ENCODE assay signal across 8 cellular contexts in the genomic region with DNA sequence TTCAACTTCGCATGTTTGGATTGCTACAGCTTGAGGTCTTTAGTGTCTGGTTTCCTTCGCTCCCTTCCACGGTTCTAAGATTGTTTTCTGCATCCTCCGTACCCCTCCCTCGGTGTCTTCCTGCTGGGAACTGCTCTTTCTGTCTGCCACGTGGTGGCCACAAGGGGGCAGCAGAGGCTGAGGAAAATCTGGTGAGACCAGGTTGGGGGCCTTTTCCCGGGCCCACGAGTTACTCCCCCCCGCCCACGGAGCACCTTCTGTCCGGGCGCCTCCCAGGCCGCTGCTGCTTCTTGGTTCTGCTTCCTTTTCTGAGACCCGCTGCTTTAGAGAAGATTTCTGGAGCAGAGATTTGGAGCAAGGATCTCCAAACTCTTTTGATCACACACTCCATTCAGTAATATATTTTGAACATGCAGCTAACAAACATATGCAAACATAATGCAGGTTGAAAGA. TPM values are rescaled to one million over a fixed set of nuclear protein-coding genes. Genes with fewer than 3 reads are reported as not detected.
A peak's percentile ranks its signal among the peaks of the same experiment; 100 is the strongest.
DNase-seq lines count a peak whose midpoint lies in the region; ATAC-seq and TF ChIP-seq lines count a peak whose summit lies in the region.

No MANE protein-coding gene starts in this region.

- TF ChIP-seq POLR2A in gastrocnemius medialis (IDR thresholded peaks at IDR 0.05) = no peak

- no peaks in the 10 kb centered on the region for H3K9me3 ChIP-seq in Karpas-422 (ENCODE audit: low read length)
- no peaks in the 10 kb centered on the region for H3K9me3 ChIP-seq in ascending aorta
- H3K9me3 ChIP-seq in gastrocnemius medialis = no peaks in the 10 kb centered on the region

- no peaks in the 10 kb centered on the region for H3K79me2 ChIP-seq in Karpas-422 (ENCODE audit: low read length)

- no peaks in the 10 kb centered on the region for H3K27me3 ChIP-seq in Karpas-422 (ENCODE audit: low read length)
- no peaks in the 10 kb centered on the region for H3K27me3 ChIP-seq in ascending aorta
- no peaks in the 10 kb centered on the region for H3K27me3 ChIP-seq in gastrocnemius medialis

- no peaks in the 10 kb centered on the region for H4K20me1 ChIP-seq in Karpas-422 (ENCODE audit: insufficient read depth, low read depth, low read length)

- H2AFZ ChIP-seq in Karpas-422 (ENCODE audit: low read length) = 0 out of 2 replicates have a peak overlapping the region, but pooled peaks have one; percentile 5

- TF ChIP-seq CTCF in ascending aorta (IDR thresholded peaks at IDR 0.05) (peak; percentile 89 to 92 (median 89)), gastrocnemius medialis (IDR thresholded peaks at IDR 0.05 in 4 of 5, conservative IDR thresholded peaks at IDR 0.05 in 1 of 5) (peak; percentile 70 to 89 (median 86))

- H3K4me1 ChIP-seq in Karpas-422 (ENCODE audit: low read length) = peaks cover 5% of the 10 kb centered on the region
- H3K4me1 ChIP-seq in ascending aorta = peaks cover 3% of the 10 kb centered on the region in 2 donors
- peaks cover 5 to 6% of the 10 kb centered on the region in 2 donors for H3K4me1 ChIP-seq in gastrocnemius medialis

- H3K9me2 ChIP-seq in Karpas-422 (replicated peaks; ENCODE audit: insufficient read depth, low read length) = no peaks in the 10 kb centered on the region

- H3K27ac ChIP-seq in Karpas-422 (ENCODE audit: low read length) = no peak overlapping the region
- peak overlapping the region; percentile 18 to 49 for H3K27ac ChIP-seq in ascending aorta
- peak overlapping the region; percentile 17 to 72 (median 60) for H3K27ac ChIP-seq in gastrocnemius medialis

- H3K4me2 ChIP-seq in Karpas-422 (ENCODE audit: low read depth, low read length, poor library complexity, severe bottlenecking) = peak overlapping the region; percentile 30

- ATAC-seq in gastrocnemius medialis (peak; percentile 74 to 81), HG02623 (IDR thresholded peaks at IDR 0.05; ENCODE audit: unreplicated experiment) (no peak), HG03108 (IDR thresholded peaks at IDR 0.05; ENCODE audit: unreplicated experiment) (no peak)

- DNase-seq in EH (ENCODE audit: low read depth) (peak; percentile 83), Karpas-422 (peak; percentile 86), T-helper 2 cell (peak; percentile 38 to 60 (median 49)), ascending aorta (ENCODE audit: low spot score in 2 of 2) (peak; percentile 23 to 89), hippocampal formation (lab: John Stamatoyannopoulos, UW) (peak; percentile 45 to 66), gastrocnemius medialis (peak; percentile 39 to 63)

- no peaks in the 10 kb centered on the region for H3K36me3 ChIP-seq in Karpas-422 (ENCODE audit: insufficient read depth, low read length)
- H3K36me3 ChIP-seq in ascending aorta = no peaks in the 10 kb centered on the region
- H3K36me3 ChIP-seq in gastrocnemius medialis = no peaks in the 10 kb centered on the region

- in situ Hi-C loops in gastrocnemius medialis (cut with MboI; ENCODE audit: low sequenced_read_pairs in 4 of 4) = loop anchor here in 2 of 4 donors (25.0 kb wide), 1 partner anchor 542 kb away; no protein-coding TSS in a partner anchor

- intact Hi-C loops in ascending aorta (cut with DNase I) = loop anchor here (1.0 to 10.0 kb wide), 4 partner anchors 10 to 550 kb away; no protein-coding TSS in a partner anchor
- intact Hi-C loops in gastrocnemius medialis (cut with DNase I; ENCODE audit: low total_unique reads) = loop anchor here (5.0 kb wide), 1 partner anchor 552 kb away; no protein-coding TSS in a partner anchor

- no peak overlapping the region for H3K9ac ChIP-seq in Karpas-422 (ENCODE audit: low read length)

- H3K4me3 ChIP-seq in Karpas-422 (ENCODE audit: low read length) (no peak overlapping the region), ascending aorta (peak overlapping the region in 1 of 2 donors; percentile 29), gastrocnemius medialis (peak overlapping the region in 1 of 4 donors; percentile 33)

RNA-seq across cellular contexts. Expression of a gene that starts 21.1 kb away (rescaled TPM):
- 1.5 and 5.2 TPM in 2 replicates for total RNA-seq in Karpas-422 (2014; rRNA removed; shearing (Covaris generic); ENCODE audit: low replicate concordance)
- 198 TPM for total RNA-seq in ascending aorta
- 10 to 100 TPM in 3 of 4 donors, 1 to 10 TPM in 1; 6.8 to 21.1 (median 14.8) TPM for total RNA-seq in gastrocnemius medialis

RNA-seq across cellular contexts. Expression of a gene that starts 52.5 kb away (rescaled TPM):
- total RNA-seq in Karpas-422 (2014; rRNA removed; shearing (Covaris generic); ENCODE audit: low replicate concordance) = 66.5 and 85.9 TPM in 2 replicates
- total RNA-seq in ascending aorta (19.4 TPM), gastrocnemius medialis (1 to 10 TPM in 3 of 4 donors, not detected in 1; 2.2 to 2.9 (median 2.3) TPM)

RNA-seq across cellular contexts. Expression of a gene that starts 55.0 kb away (rescaled TPM):
- total RNA-seq in Karpas-422 (2014; rRNA removed; shearing (Covaris generic); ENCODE audit: low replicate concordance) = 51.7 and 84.0 TPM in 2 replicates
- total RNA-seq in ascending aorta = 18.1 TPM
- 10 to 100 TPM; 24.3 to 37.6 (median 33.6) TPM for total RNA-seq in gastrocnemius medialis

Comparison
In these comparisons a context has a peak if more than half of its experiments do, and no peak if none do; other contexts are left out.
1. ATAC-seq: peak in gastrocnemius medialis (2 of 2); none in HG02623 (single experiment) and HG03108 (single experiment).
2. Peak in every context shown above with its lines, with median percentiles within 50 percentile points of each other: DNase-seq.